1 cellular context compared by ENCODE assay signal in genomic region chr9:89738137-89738932, GRCh38.
TF ChIP-seq lines count a peak whose summit lies in the region.

No MANE protein-coding gene starts in this region.

TF ChIP-seq in GM23338, 12 proteins besides CTCF, POLR2A, EP300 and RAD21 (continued from another document):
- TF ChIP-seq REST (IDR thresholded peaks at IDR 0.05; ENCODE audit: unreplicated experiment) (no peak), EZH2phosphoT487 (IDR thresholded peaks at IDR 0.05; ENCODE audit: unreplicated experiment) (no peak)
